10 cellular contexts compared by ENCODE assay signal in genomic region chr7:45112648-45113047, GRCh38. TPM values are rescaled to one million over a fixed set of nuclear protein-coding genes. Genes with fewer than 3 reads are reported as not detected.
DNase-seq lines count a peak whose midpoint lies in the region; ATAC-seq and TF ChIP-seq lines count a peak whose summit lies in the region.
"Had no signal": no experiment of that assay in that cellular context is flagged by ENCODE, and none has a peak within 500 bp of the region (broad histone marks: within the 10 kb centered on the region; RNA-seq: fewer than 3 reads in every experiment).

No MANE protein-coding gene starts in this region.

- H3K9me3 Mint-ChIP-seq in activated naive CD4-positive, alpha-beta T cell treated with anti-CD3 and anti-CD28 coated beads, Interleukin-2, amount 50 U/mL, for 24 hours = no peaks in the 10 kb centered on the region
- H3K9me3 Mint-ChIP-seq in activated naive CD4-positive, alpha-beta T cell treated with anti-CD3 and anti-CD28 coated beads, Interleukin-2, amount 50 U/mL, for 72 hours = no peaks in the 10 kb centered on the region
- no peaks in the 10 kb centered on the region for H3K9me3 Mint-ChIP-seq in activated CD4-positive, alpha-beta memory T cell treated with anti-CD3 and anti-CD28 coated beads for 36 hours

- H3K9ac ChIP-seq in iPS-18a (ENCODE audit: low read length) = peak overlapping the region; percentile 91

- POLR2A ChIA-PET in activated CD4-positive, alpha-beta memory T cell treated with anti-CD3 and anti-CD28 coated beads for 36 hours (lab: Charles Lee) = interaction anchor here (0.9 to 3.8 kb wide), 5 partner anchors 9 to 140 kb away, joined by 3 to 34 read pairs (median 15); partner anchors contain the start of genes CCM2 and MYO1G

- intact Hi-C loops in activated CD4-positive, alpha-beta memory T cell treated with anti-CD3 and anti-CD28 coated beads for 36 hours (cut with micrococcal nuclease) = no loop called here

- TF ChIP-seq CTCF in tibial nerve (IDR thresholded peaks at IDR 0.05) = no peak

- TF ChIP-seq POLR2A in tibial nerve (IDR thresholded peaks at IDR 0.05) = no peak

- H3K36me3 Mint-ChIP-seq in activated naive CD4-positive, alpha-beta T cell treated with anti-CD3 and anti-CD28 coated beads, Interleukin-2, amount 50 U/mL, for 24 hours = peaks cover 19% of the 10 kb centered on the region
- H3K36me3 Mint-ChIP-seq in activated naive CD4-positive, alpha-beta T cell treated with anti-CD3 and anti-CD28 coated beads, Interleukin-2, amount 50 U/mL, for 72 hours = peaks cover 34 to 37% of the 10 kb centered on the region in 2 donors
- H3K36me3 Mint-ChIP-seq in activated CD4-positive, alpha-beta memory T cell treated with anti-CD3 and anti-CD28 coated beads for 36 hours = peaks cover 27% of the 10 kb centered on the region

- H3K4me1 Mint-ChIP-seq in activated naive CD4-positive, alpha-beta T cell treated with anti-CD3 and anti-CD28 coated beads, Interleukin-2, amount 50 U/mL, for 24 hours = peaks cover 32% of the 10 kb centered on the region
- peaks cover 32% of the 10 kb centered on the region for H3K4me1 Mint-ChIP-seq in activated CD4-positive, alpha-beta memory T cell treated with anti-CD3 and anti-CD28 coated beads for 36 hours (ENCODE audit: low read depth)

- peaks cover 16% of the 10 kb centered on the region for H3K36me3 ChIP-seq in iPS-18a (ENCODE audit: control insufficient read depth, low read depth, low read length)
- H3K36me3 ChIP-seq in tibial nerve = peaks cover 0 to 19% (median 12%) of the 10 kb centered on the region in 3 donors

- no peaks in the 10 kb centered on the region for H3K4me1 ChIP-seq in iPS-18a (ENCODE audit: control insufficient read depth, low read depth, low read length)
- H3K4me1 ChIP-seq in tibial nerve = peaks cover 0 to 42% (median 16%) of the 10 kb centered on the region in 4 donors

- no peak for ATAC-seq in activated naive CD4-positive, alpha-beta T cell treated with anti-CD3 and anti-CD28 coated beads, Interleukin-2, amount 50 U/mL, for 72 hours
- ATAC-seq in HG02571 (IDR thresholded peaks at IDR 0.05; ENCODE audit: unreplicated experiment) (no peak), HG02973 (IDR thresholded peaks at IDR 0.05; ENCODE audit: unreplicated experiment) (no peak)

- H3K27me3 Mint-ChIP-seq in activated naive CD4-positive, alpha-beta T cell treated with anti-CD3 and anti-CD28 coated beads, Interleukin-2, amount 50 U/mL, for 24 hours = no peaks in the 10 kb centered on the region
- no peaks in the 10 kb centered on the region for H3K27me3 Mint-ChIP-seq in activated CD4-positive, alpha-beta memory T cell treated with anti-CD3 and anti-CD28 coated beads for 36 hours

- peak overlapping the region; percentile 66 for H3K4me3 Mint-ChIP-seq in activated naive CD4-positive, alpha-beta T cell treated with anti-CD3 and anti-CD28 coated beads, Interleukin-2, amount 50 U/mL, for 24 hours
- peak overlapping the region; percentile 96 for H3K4me3 Mint-ChIP-seq in activated CD4-positive, alpha-beta memory T cell treated with anti-CD3 and anti-CD28 coated beads for 36 hours

- WGBS in tibial nerve, 2 donors = 50 to 56% methylated on average over 1 of the region's 1 CpG

- H3K27ac Mint-ChIP-seq in activated naive CD4-positive, alpha-beta T cell treated with anti-CD3 and anti-CD28 coated beads, Interleukin-2, amount 50 U/mL, for 24 hours = no peak overlapping the region
- H3K27ac Mint-ChIP-seq in activated naive CD4-positive, alpha-beta T cell treated with anti-CD3 and anti-CD28 coated beads, Interleukin-2, amount 50 U/mL, for 72 hours = peak overlapping the region in 1 of 2 donors; percentile 98
- peak overlapping the region; percentile 70 for H3K27ac Mint-ChIP-seq in activated CD4-positive, alpha-beta memory T cell treated with anti-CD3 and anti-CD28 coated beads for 36 hours

- CTCF ChIA-PET in activated CD4-positive, alpha-beta memory T cell treated with anti-CD3 and anti-CD28 coated beads for 36 hours (lab: Charles Lee) = interaction anchor here (3.1 to 4.8 kb wide), 2 partner anchors 23 to 139 kb away, joined by 20 to 21 read pairs; no protein-coding TSS in a partner anchor

- H3K9me3 ChIP-seq in iPS-18a (ENCODE audit: control insufficient read depth, low read depth, low read length) = no peaks in the 10 kb centered on the region
- H3K9me3 ChIP-seq in tibial nerve = no peaks in the 10 kb centered on the region

- no peak for TF ChIP-seq EP300 in tibial nerve (IDR thresholded peaks at IDR 0.05)

- peak overlapping the region; percentile 85 for H3K4me3 ChIP-seq in iPS-18a (ENCODE audit: low read length)
- peak overlapping the region in 2 of 4 donors; percentile 82 to 92 for H3K4me3 ChIP-seq in tibial nerve

- H3K27me3 ChIP-seq in iPS-18a (ENCODE audit: control insufficient read depth, insufficient read depth, low read length) = peaks cover 18% of the 10 kb centered on the region
- no peaks in the 10 kb centered on the region for H3K27me3 ChIP-seq in tibial nerve

- no peak for DNase-seq in activated naive CD4-positive, alpha-beta T cell treated with anti-CD3 and anti-CD28 coated beads, Interleukin-2, amount 50 U/mL, for 72 hours (ENCODE audit: low spot score in 2 of 2)
- no peak for DNase-seq in activated CD4-positive, alpha-beta memory T cell treated with anti-CD3 and anti-CD28 coated beads for 36 hours
- DNase-seq in tibial nerve (ENCODE audit: low spot score in 2 of 2) (no peak), DMS79 (lab: John Stamatoyannopoulos, UW) (no peak)
- DNase-seq: amygdala; stimulated activated CD4-positive, alpha-beta T cell treated with anti-CD3 and anti-CD28 coated beads, Interleukin-4, amount 100 ng/mL, for 1 hour had no signal

- H3K27ac ChIP-seq in iPS-18a (ENCODE audit: low read length) = no peak overlapping the region
- peak overlapping the region in 3 of 4 donors; percentile 91 to 96 (median 95) for H3K27ac ChIP-seq in tibial nerve

RNA-seq across cellular contexts. Expression of gene TBRG4, which starts 1.2 kb away (rescaled TPM):
- total RNA-seq in activated naive CD4-positive, alpha-beta T cell treated with anti-CD3 and anti-CD28 coated beads, Interleukin-2, amount 50 U/mL, for 72 hours = 100 to 1,000 TPM; 138 to 184 TPM
- 100 to 1,000 TPM; 135 to 137 TPM for total RNA-seq in activated CD4-positive, alpha-beta memory T cell treated with anti-CD3 and anti-CD28 coated beads for 36 hours
- total RNA-seq in tibial nerve = 10 to 100 TPM; 32.3 to 81.3 (median 54.0) TPM

RNA-seq across cellular contexts. Expression of gene NACAD, which starts 23.9 kb away (rescaled TPM):
- under 1 TPM; 0.09 to 0.19 TPM for total RNA-seq in activated naive CD4-positive, alpha-beta T cell treated with anti-CD3 and anti-CD28 coated beads, Interleukin-2, amount 50 U/mL, for 72 hours
- under 1 TPM; 0.10 to 0.21 TPM for total RNA-seq in activated CD4-positive, alpha-beta memory T cell treated with anti-CD3 and anti-CD28 coated beads for 36 hours
- total RNA-seq in tibial nerve = 1 to 10 TPM; 6.1 to 7.8 (median 6.7) TPM

RNA-seq across cellular contexts. Expression of gene RAMP3, which starts 44.9 kb away (rescaled TPM):
- total RNA-seq in activated naive CD4-positive, alpha-beta T cell treated with anti-CD3 and anti-CD28 coated beads, Interleukin-2, amount 50 U/mL, for 72 hours = under 1 TPM in 1 of 2 donors, not detected in 1; 0.50 TPM
- not detected for total RNA-seq in activated CD4-positive, alpha-beta memory T cell treated with anti-CD3 and anti-CD28 coated beads for 36 hours
- 100 to 1,000 TPM in 3 of 4 donors, 10 to 100 TPM in 1; 31.6 to 117 (median 112) TPM for total RNA-seq in tibial nerve

Comparison
In these comparisons a context has a peak if more than half of its experiments do, and no peak if none do; other contexts are left out.
1. RNA of gene NACAD, which starts 23.9 kb away (total RNA-seq): 6.1 to 7.8 TPM in tibial nerve; 0.10 to 0.21 TPM in activated CD4-positive, alpha-beta memory T cell treated with anti-CD3 and anti-CD28 coated beads for 36 hours and 0.09 to 0.19 TPM in activated naive CD4-positive, alpha-beta T cell treated with anti-CD3 and anti-CD28 coated beads, Interleukin-2, amount 50 U/mL, for 72 hours; every median in the first group is over 4 times any median in the second.
2. RNA of gene RAMP3, which starts 44.9 kb away (total RNA-seq): 31.6 to 117 TPM in tibial nerve; 0.50 TPM in activated naive CD4-positive, alpha-beta T cell treated with anti-CD3 and anti-CD28 coated beads, Interleukin-2, amount 50 U/mL, for 72 hours and not detected in activated CD4-positive, alpha-beta memory T cell treated with anti-CD3 and anti-CD28 coated beads for 36 hours; every median in the first group is over 10 times any median in the second.